Comparison of ENCODE assay signal across 8 cellular contexts in genomic region chr4:68373513-68373912, GRCh38. TPM values are rescaled to one million over a fixed set of nuclear protein-coding genes. Genes with fewer than 3 reads are reported as not detected.
DNase-seq lines count a peak whose midpoint lies in the region; ATAC-seq and TF ChIP-seq lines count a peak whose summit lies in the region.

No MANE protein-coding gene starts in this region.

- H3K27me3 ChIP-seq in left lung: peaks cover 7 to 25% of the 10 kb centered on the region in 2 donors

- no peak for TF ChIP-seq CTCF in left lung (IDR thresholded peaks at IDR 0.05)

- no peaks in the 10 kb centered on the region for H3K36me3 ChIP-seq in left lung

- no peak overlapping the region for H3K27ac ChIP-seq in left lung

- peaks cover 0 to 3% of the 10 kb centered on the region in 2 donors for H3K4me1 ChIP-seq in left lung

- H3K9me3 ChIP-seq in left lung: no peaks in the 10 kb centered on the region

- peak overlapping the region in 1 of 2 donors; percentile 5 for H3K4me3 ChIP-seq in left lung

- DNase-seq in activated CD8-positive, alpha-beta memory T cell treated with anti-CD3 and anti-CD28 coated beads for 24 hours: peak; percentile 80
- DNase-seq in ecto neural progenitor cell (ENCODE audit: low spot score): peak; percentile 85
- peak; percentile 70 to 88 for DNase-seq in left lung
- peak; percentile 61 to 62 for DNase-seq in stimulated activated CD4-positive, alpha-beta T cell treated with anti-CD3 and anti-CD28 coated beads, Interleukin-2, amount 100 ng/mL, for 24 hours
- DNase-seq in Kasumi-1 (lab: John Stamatoyannopoulos, UW): no peak
- no peak for DNase-seq in mesenteric fat pad (ENCODE audit: low spot score)

- intact Hi-C loops in left lung (cut with DNase I): no loop called here

- peak; percentile 73 for ATAC-seq in GM19452 (IDR thresholded peaks at IDR 0.05; ENCODE audit: unreplicated experiment)
- peak; percentile 87 for ATAC-seq in HG03521 (IDR thresholded peaks at IDR 0.05; ENCODE audit: unreplicated experiment)
- ATAC-seq in left lung: peak; percentile 91

RNA-seq across cellular contexts. Expression of gene YTHDC1, which starts 23.6 kb away (rescaled TPM):
- total RNA-seq in left lung (10 to 100 TPM; 55.0 to 56.1 TPM), mesenteric fat pad (61.7 TPM)

Comparison
In these comparisons a context has a peak if more than half of its experiments do, and no peak if none do; other contexts are left out.
1. DNase-seq: peak in activated CD8-positive, alpha-beta memory T cell treated with anti-CD3 and anti-CD28 coated beads for 24 hours (single experiment), ecto neural progenitor cell (single experiment), left lung (2 of 2) and stimulated activated CD4-positive, alpha-beta T cell treated with anti-CD3 and anti-CD28 coated beads, Interleukin-2, amount 100 ng/mL, for 24 hours (2 of 2); none in Kasumi-1 (0 of 2) and mesenteric fat pad (single experiment).
2. Peak in every context shown above with its lines, with median percentiles within 50 percentile points of each other: ATAC-seq.